28 cellular contexts compared by ENCODE assay signal in genomic region chr1:107883562-107883961, GRCh38.
DNase-seq lines count a peak whose midpoint lies in the region; ATAC-seq, FAIRE-seq and TF ChIP-seq lines count a peak whose summit lies in the region.
"Had no signal": no experiment of that assay in that cellular context is flagged by ENCODE, and none has a peak within 500 bp of the region (broad histone marks: within the 10 kb centered on the region; RNA-seq: fewer than 3 reads in every experiment).

No MANE protein-coding gene starts in this region.

- peak; percentile 28 for DNase-seq in GM12865 (ENCODE audit: low read depth)
- peak; percentile 50 for DNase-seq in NOMO-1 treated with DMSO at 0.1 percent for 48 hours (lab: John Stamatoyannopoulos, UW; ENCODE audit: unreplicated experiment)
- DNase-seq in H1 (ENCODE audit: low read depth in 1 of 2, low spot score in 2 of 2), result no peak
- DNase-seq in cerebellar cortex (ENCODE audit: low spot score), result no peak
- no peak for DNase-seq in iPS-NIHi11 (ENCODE audit: low spot score)
- no peak for DNase-seq in GM13977 (ENCODE audit: low spot score)
- DNase-seq: activated CD4-positive, alpha-beta T cell treated with anti-CD3 and anti-CD28 coated beads for 1 hour; activated CD8-positive, alpha-beta memory T cell treated with anti-CD3 and anti-CD28 coated beads for 24 hours; activated T-cell treated with anti-CD3 and anti-CD28 coated beads, Interleukin-2, amount 50 U/mL, for 4 hours; DMS153; effector memory CD4-positive, alpha-beta T cell; Karpas-422; natural killer cell; NCI-H1436 treated with DMSO at 0.1 percent for 48 hours; NCI-H2171 treated with DMSO at 0.1 percent for 48 hours; NCI-H774; stimulated activated CD4-positive, alpha-beta T cell treated with anti-CD3 and anti-CD28 coated beads, Interleukin-15, amount 100 ng/mL, for 24 hours had no signal

- H3K4me2 ChIP-seq in BLaER1 (peak overlapping the region; percentile 8; the same call in 1 of the 2 replicates), H1 (ENCODE audit: insufficient read depth in 1 of 2, low read depth in 2 of 2, low read length in 2 of 2) (no peak overlapping the region)

- no peaks in the 10 kb centered on the region for H3K23me2 ChIP-seq in H1 (ENCODE audit: low read depth, low read length)

- H3K36me3 ChIP-seq in BLaER1 (peaks cover 24% of the 10 kb centered on the region), H1 (ENCODE audit: control insufficient read depth in 2 of 4, insufficient read depth in 4 of 4, low read length in 3 of 4) (no peaks in the 10 kb centered on the region)
- H3K36me3 ChIP-seq: gastroesophageal sphincter, SJSA1, thoracic aorta had no signal

- H3K79me1 ChIP-seq in H1 (ENCODE audit: low read depth, low read length), result no peaks in the 10 kb centered on the region

- no peak overlapping the region for H3K4ac ChIP-seq in H1 (replicated peaks; ENCODE audit: insufficient read length, low read depth, low read length)

- no peak overlapping the region for H3K18ac ChIP-seq in H1 (ENCODE audit: extremely low read depth, low read length)

- H3K4me3 ChIP-seq in BLaER1 (no peak overlapping the region), GM12865 (ENCODE audit: low read depth, low read length) (no peak overlapping the region), H1 (ENCODE audit: extremely low read depth in 1 of 4, insufficient read depth in 2 of 4, low read depth in 3 of 4, low read length in 4 of 4) (no peak overlapping the region)
- H3K4me3 ChIP-seq: gastroesophageal sphincter, SJSA1, thoracic aorta had no signal

- H4K91ac ChIP-seq in H1 (replicated peaks; ENCODE audit: insufficient read length, low read length), result no peak overlapping the region

- H3K56ac ChIP-seq in H1 (replicated peaks; ENCODE audit: insufficient read length, low read depth, low read length), result no peak overlapping the region

- H3K9me3 ChIP-seq in BLaER1 (peaks cover 24% of the 10 kb centered on the region), H1 (ENCODE audit: insufficient read depth in 2 of 2, low read depth in 1 of 2, low read length in 1 of 2) (no peaks in the 10 kb centered on the region; a peak in 1 of 4 replicates)
- H3K9me3 ChIP-seq: gastroesophageal sphincter, SJSA1, thoracic aorta had no signal

- H2AFZ ChIP-seq in H1 (ENCODE audit: low read length), result no peak overlapping the region

- H2BK5ac ChIP-seq in H1 (ENCODE audit: low read depth, low read length), result no peak overlapping the region

- H3K27ac ChIP-seq in BLaER1 (no peak overlapping the region), H1 (ENCODE audit: low read depth, low read length) (no peak overlapping the region)
- H3K27ac ChIP-seq: gastroesophageal sphincter, SJSA1, thoracic aorta had no signal

- H3K27me3 ChIP-seq in BLaER1 (no peaks in the 10 kb centered on the region), H1 (replicated peaks in 1 of 4; ENCODE audit: control insufficient read depth in 3 of 4, extremely low read depth in 1 of 4, insufficient read depth in 3 of 4, low read length in 3 of 4) (no peaks in the 10 kb centered on the region)
- H3K27me3 ChIP-seq: gastroesophageal sphincter, SJSA1 had no signal

- H3K4me1 ChIP-seq in BLaER1, result peaks cover 7% of the 10 kb centered on the region; the same call in 1 of the 2 replicates
- no peaks in the 10 kb centered on the region; a peak in 2 of 7 replicates for H3K4me1 ChIP-seq in H1 (replicated peaks in 1 of 4; ENCODE audit: control insufficient read depth in 3 of 4, insufficient read depth in 4 of 4, low read length in 3 of 4)
- H3K4me1 ChIP-seq: gastroesophageal sphincter, SJSA1 had no signal

- peaks cover 35% of the 10 kb centered on the region for H4K20me1 ChIP-seq in BLaER1
- no peaks in the 10 kb centered on the region for H4K20me1 ChIP-seq in H1 (replicated peaks in 1 of 2; ENCODE audit: control insufficient read depth in 1 of 2, insufficient read depth in 2 of 2, low read length in 2 of 2)

- H4K8ac ChIP-seq in H1 (ENCODE audit: extremely low read depth, insufficient read depth, low read length), result no peak overlapping the region

- CTCF ChIA-PET in H1 (lab: Charles Lee; ENCODE audit: partially characterized antibody), result interaction anchor here (0.7 to 0.8 kb wide), 2 partner anchors 91 to 243 kb away, joined by 3 to 7 read pairs; no protein-coding TSS in a partner anchor

- H4K5ac ChIP-seq in H1 (ENCODE audit: insufficient read length, low read depth, low read length), result no peak overlapping the region

- H3K23ac ChIP-seq in H1 (ENCODE audit: insufficient read length), result no peak overlapping the region

- no peak for TF ChIP-seq CTCF in GM12865 (IDR thresholded peaks at IDR 0.05; ENCODE audit: insufficient read depth, low read depth, low read length, missing control alignments)
- no peak for TF ChIP-seq CTCF in H1 (IDR thresholded peaks at IDR 0.05; ENCODE audit: control extremely low read depth in 1 of 3, insufficient read depth in 1 of 3, low read depth in 1 of 3, low read length in 3 of 3)
- no peak for TF ChIP-seq CTCF in GM13977 (IDR thresholded peaks at IDR 0.05; ENCODE audit: extremely low read depth, insufficient read depth, missing control alignments)

- H2BK120ac ChIP-seq in H1 (replicated peaks; ENCODE audit: low read depth, low read length), result no peak overlapping the region

- no peaks in the 10 kb centered on the region for H3K79me2 ChIP-seq in H1 (ENCODE audit: control insufficient read depth in 1 of 2, insufficient read depth in 2 of 2, low read length in 2 of 2)

- POLR2A ChIA-PET in H1 (lab: Charles Lee; ENCODE audit: partially characterized antibody), result no interaction called here

- H2BK20ac ChIP-seq in H1 (ENCODE audit: low read length), result no peak overlapping the region

- in situ Hi-C loops in GM13977 (cut with MboI; ENCODE audit: low pct_unique_long_range_greater_than_20kb, low sequenced_read_pairs, unreplicated experiment), result no loop called here

- H3K9ac ChIP-seq in BLaER1 (no peak overlapping the region), H1 (replicated peaks in 1 of 4; ENCODE audit: extremely low read depth in 1 of 4, low read depth in 3 of 4, low read length in 3 of 4) (no peak overlapping the region)

- H2AK5ac ChIP-seq in H1 (ENCODE audit: low read depth, low read length), result no peak overlapping the region

- no peak for ATAC-seq in HG03457 (IDR thresholded peaks at IDR 0.05; ENCODE audit: unreplicated experiment)
- ATAC-seq: activated naive CD4-positive, alpha-beta T cell treated with anti-CD3 and anti-CD28 coated beads, Interleukin-2, amount 50 U/mL, for 72 hours; activated T-cell treated with anti-CD3 and anti-CD28 coated beads, Interleukin-2, amount 50 U/mL, for 4 hours; esophagus mucosa; gastroesophageal sphincter; natural killer cell; Panc1; sciatic nerve had no signal

- TF ChIP-seq RAD21 in H1 (IDR thresholded peaks at IDR 0.05 in 1 of 2, conservative IDR thresholded peaks at IDR 0.05 in 1 of 2; ENCODE audit: low read depth in 2 of 2, low read length in 2 of 2), result no peak

- H2BK15ac ChIP-seq in H1 (ENCODE audit: low read length), result 0 out of 2 replicates have a peak overlapping the region, but pooled peaks have one; percentile 47

- no peak for TF ChIP-seq POLR2A in H1 (IDR thresholded peaks at IDR 0.05; ENCODE audit: control extremely low read depth in 1 of 2, low read depth in 2 of 2, low read length in 2 of 2)

- H3K14ac ChIP-seq in H1 (ENCODE audit: insufficient read length), result no peak overlapping the region

- H2BK12ac ChIP-seq in H1 (ENCODE audit: low read depth, low read length), result no peak overlapping the region

- FAIRE-seq in H1 (lab: Jason Lieb, UNC), result no peak
- FAIRE-seq: astrocyte, H54 had no signal

- TF ChIP-seq EP300 in H1 (IDR thresholded peaks at IDR 0.05; ENCODE audit: borderline replicate concordance in 1 of 2, low read depth in 2 of 2, low read length in 2 of 2), result no peak

TF ChIP-seq in H1, 55 proteins besides CTCF, POLR2A, EP300 and RAD21 (continues in another document):
- TF ChIP-seq SP2 (IDR thresholded peaks at IDR 0.05; ENCODE audit: low read length), result no peak

Comparison
In these comparisons a context has a peak if more than half of its experiments do, and no peak if none do; other contexts are left out.
1. DNase-seq: peak in GM12865 (single experiment) and NOMO-1 treated with DMSO at 0.1 percent for 48 hours (single experiment); none in H1 (0 of 2), cerebellar cortex (single experiment), iPS-NIHi11 (single experiment) and GM13977 (single experiment).